Comparison of ENCODE assay signal across 1 cellular context in genomic region chr19:18384775-18385174, GRCh38.
TF ChIP-seq lines count a peak whose summit lies in the region.

No MANE protein-coding gene starts in this region.

TF ChIP-seq in HCT116, 20 proteins besides CTCF, POLR2A, EP300 and RAD21:
- TF ChIP-seq ZNF274 (IDR thresholded peaks at IDR 0.05; ENCODE audit: low read depth, low read length) (no peak), SRF (IDR thresholded peaks at IDR 0.05; ENCODE audit: low read depth) (no peak), CBX3 (IDR thresholded peaks at IDR 0.05; ENCODE audit: low read depth) (no peak), SP1 (IDR thresholded peaks at IDR 0.05; ENCODE audit: low read depth) (no peak), ELF1 (IDR thresholded peaks at IDR 0.05; ENCODE audit: borderline replicate concordance, low read depth) (no peak), CEBPB (IDR thresholded peaks at IDR 0.05; ENCODE audit: low read depth) (no peak), EZH2phosphoT487 (IDR thresholded peaks at IDR 0.05; ENCODE audit: borderline replicate concordance) (no peak), YY1 (IDR thresholded peaks at IDR 0.05; ENCODE audit: extremely low read depth, insufficient replicate concordance, low read depth, low read length) (no peak), REST (IDR thresholded peaks at IDR 0.05; ENCODE audit: low read depth) (no peak), EGR1 (IDR thresholded peaks at IDR 0.05; ENCODE audit: low read depth) (no peak), FOSL1 (IDR thresholded peaks at IDR 0.05; ENCODE audit: low read depth) (no peak), ZFX (IDR thresholded peaks at IDR 0.05) (no peak), EZH2 (IDR thresholded peaks at IDR 0.05) (no peak), JUND (IDR thresholded peaks at IDR 0.05) (no peak)
- TF ChIP-seq, protein P1, sequence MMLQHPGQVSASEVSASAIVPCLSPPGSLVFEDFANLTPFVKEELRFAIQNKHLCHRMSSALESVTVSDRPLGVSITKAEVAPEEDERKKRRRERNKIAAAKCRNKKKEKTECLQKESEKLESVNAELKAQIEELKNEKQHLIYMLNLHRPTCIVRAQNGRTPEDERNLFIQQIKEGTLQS (IDR thresholded peaks at IDR 0.05): no peak
- TF ChIP-seq, protein P2, sequence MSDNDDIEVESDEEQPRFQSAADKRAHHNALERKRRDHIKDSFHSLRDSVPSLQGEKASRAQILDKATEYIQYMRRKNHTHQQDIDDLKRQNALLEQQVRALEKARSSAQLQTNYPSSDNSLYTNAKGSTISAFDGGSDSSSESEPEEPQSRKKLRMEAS (IDR thresholded peaks at IDR 0.05): no peak
